Comparison of ENCODE assay signal across 34 cellular contexts in genomic region chr21:31607791-31608190, GRCh38.
"Had no signal": no experiment of that assay in that cellular context is flagged by ENCODE, and none has a peak within 500 bp of the region (broad histone marks: within the 10 kb centered on the region; RNA-seq: fewer than 3 reads in every experiment).

No MANE protein-coding gene starts in this region.

- H3K36me3 ChIP-seq: MG63 had no signal

- H3K27me3 ChIP-seq: MG63 had no signal

- DNase-seq: Karpas-422, Kasumi-1, MG63, MM.1S, MV-4-11, NCI-H1048, NCI-H1092, NCI-H1092 treated with DMSO at 0.1 percent for 48 hours, NCI-H1105, NCI-H1105 treated with DMSO at 0.1 percent for 48 hours, NCI-H1417, NCI-H1417 treated with DMSO at 0.1 percent for 48 hours, NCI-H1436, NCI-H1436 treated with DMSO at 0.1 percent for 48 hours, NCI-H146, NCI-H1694, NCI-H1694 treated with DMSO at 0.1 percent for 48 hours, NCI-H187, NCI-H187 treated with DMSO at 0.1 percent for 48 hours, NCI-H1930, NCI-H2029, NCI-H2029 treated with DMSO at 0.1 percent for 48 hours, NCI-H2081, NCI-H2081 treated with DMSO at 0.1 percent for 48 hours, NCI-H2107, NCI-H2171, NCI-H2171 treated with DMSO at 0.1 percent for 48 hours, NCI-H2227 treated with DMSO at 0.1 percent for 48 hours, NCI-H226, NCI-H345, NCI-H446, NCI-H446 treated with DMSO at 0.1 percent for 48 hours, NCI-H510A, NCI-H510A treated with DMSO at 0.1 percent for 48 hours had no signal

- H3K9me3 ChIP-seq: MG63 had no signal

- H3K4me3 ChIP-seq: MG63 had no signal
